In genomic region chr18:25927830-25928229, GRCh38 we compare ENCODE assay signal across 25 cellular contexts.
"Had no signal": no experiment of that assay in that cellular context is flagged by ENCODE, and none has a peak within 500 bp of the region (broad histone marks: within the 10 kb centered on the region; RNA-seq: fewer than 3 reads in every experiment).

No MANE protein-coding gene starts in this region.

- H3K27ac ChIP-seq: esophagus squamous epithelium, gastrocnemius medialis, prostate gland, right atrium auricular region, spleen, testis, vagina had no signal

- H3K36me3 ChIP-seq: esophagus squamous epithelium, gastrocnemius medialis, prostate gland, right atrium auricular region, spleen, vagina had no signal

- DNase-seq: activated CD4-positive, alpha-beta memory T cell treated with anti-CD3 and anti-CD28 coated beads, Interleukin-2, amount 10 ng/mL, durations not matched to agents 7 days and 5 days; activated CD4-positive, alpha-beta T cell treated with anti-CD3 and anti-CD28 coated beads, Interleukin-2, amount 10 ng/mL, durations not matched to agents 24 days and 14 days; activated CD4-positive, CD25-positive, alpha-beta regulatory T cell; activated effector memory CD4-positive, alpha-beta T cell treated with Interleukin-2 at 50 U/mL for 16 hours; activated naive CD4-positive, alpha-beta T cell treated with anti-CD3 and anti-CD28 coated beads, Interleukin-2, amount 10 ng/mL, durations not matched to agents 7 days and 5 days; activated naive CD8-positive, alpha-beta T cell treated with anti-CD3 and anti-CD28 coated beads, Interleukin-2, amount 50 U/mL, for 24 hours; activated T-cell treated with anti-CD3 and anti-CD28 coated beads, Interleukin-2, amount 50 U/mL, for 72 hours; cerebellar nuclear complex; cortex of kidney; endodermal cell; esophagus squamous epithelium; gastrocnemius medialis; hippocampal formation; left ventricle myocardium superior; mammary epithelial cell; midbrain; natural killer cell; spleen; stimulated activated CD4-positive, alpha-beta T cell treated with anti-CD3 and anti-CD28 coated beads, Interleukin-4, amount 100 ng/mL, for 1 hour; stimulated activated naive CD4-positive, alpha-beta T cell; testis; trophoblast cell had no signal

- H3K4me3 ChIP-seq: esophagus squamous epithelium, gastrocnemius medialis, prostate gland, right atrium auricular region, spleen, testis, vagina had no signal

- H3K9me3 ChIP-seq: esophagus squamous epithelium, gastrocnemius medialis, prostate gland, right atrium auricular region, spleen, testis, vagina had no signal

- H3K4me1 ChIP-seq: esophagus squamous epithelium, gastrocnemius medialis, prostate gland, right atrium auricular region, spleen, testis, vagina had no signal

- H3K27me3 ChIP-seq: esophagus squamous epithelium, gastrocnemius medialis, right atrium auricular region, spleen, testis, vagina had no signal

- ATAC-seq: activated naive CD8-positive, alpha-beta T cell treated with anti-CD3 and anti-CD28 coated beads, Interleukin-2, amount 50 U/mL, for 24 hours; activated T-cell treated with anti-CD3 and anti-CD28 coated beads, Interleukin-2, amount 50 U/mL, for 72 hours; gastrocnemius medialis; left ventricle myocardium superior; natural killer cell had no signal
